In the genomic region with DNA sequence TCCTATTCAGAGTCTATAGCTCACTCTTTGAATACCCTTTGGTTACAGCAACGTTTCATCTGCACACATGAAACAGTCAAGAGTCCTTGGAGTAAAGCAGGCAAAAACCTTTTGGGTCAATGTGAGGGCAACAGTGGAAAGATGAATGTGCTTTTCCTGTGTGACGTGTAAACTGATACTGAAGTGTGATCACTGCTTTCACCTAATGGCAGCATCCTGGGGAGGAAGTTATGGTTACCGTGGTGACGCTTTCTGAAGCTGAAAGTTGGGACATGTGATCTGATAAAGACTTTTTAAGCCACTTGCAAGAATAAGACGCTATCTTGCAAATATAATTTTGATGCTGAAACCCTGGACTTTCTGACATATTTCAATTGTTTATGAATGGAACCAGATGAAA, we compare ENCODE assay signal across 14 cellular contexts.
DNase-seq lines count a peak whose midpoint lies in the region; ATAC-seq lines count a peak whose summit lies in the region.
"Had no signal": no experiment of that assay in that cellular context is flagged by ENCODE, and none has a peak within 500 bp of the region (broad histone marks: within the 10 kb centered on the region; RNA-seq: fewer than 3 reads in every experiment).

No MANE protein-coding gene starts in this region.

- ATAC-seq in GM18517 (IDR thresholded peaks at IDR 0.05; ENCODE audit: unreplicated experiment) (peak; percentile 96), GM19452 (IDR thresholded peaks at IDR 0.05; ENCODE audit: unreplicated experiment) (peak; percentile 98), HG03064 (IDR thresholded peaks at IDR 0.05; ENCODE audit: low read depth, unreplicated experiment) (peak; percentile 87), left lobe of liver (no peak)
- ATAC-seq: natural killer cell had no signal

- DNase-seq in NCI-H187 treated with DMSO at 0.1 percent for 48 hours (lab: John Stamatoyannopoulos, UW) (peak; percentile 100), 8988T (no peak), left lobe of liver (ENCODE audit: low spot score) (no peak), Kasumi-1 (lab: John Stamatoyannopoulos, UW) (no peak)
- no peak for DNase-seq in stimulated activated CD4-positive, alpha-beta T cell treated with anti-CD3 and anti-CD28 coated beads, Interleukin-2, amount 100 ng/mL, for 48 hours
- DNase-seq: activated CD8-positive, alpha-beta memory T cell treated with anti-CD3 and anti-CD28 coated beads, Interleukin-2, amount 50 U/mL, for 48 hours; anterior cingulate cortex; foreskin fibroblast; natural killer cell; NCI-H1694 treated with DMSO at 0.1 percent for 48 hours; spleen had no signal
